12 cellular contexts compared by ENCODE assay signal in the genomic region with DNA sequence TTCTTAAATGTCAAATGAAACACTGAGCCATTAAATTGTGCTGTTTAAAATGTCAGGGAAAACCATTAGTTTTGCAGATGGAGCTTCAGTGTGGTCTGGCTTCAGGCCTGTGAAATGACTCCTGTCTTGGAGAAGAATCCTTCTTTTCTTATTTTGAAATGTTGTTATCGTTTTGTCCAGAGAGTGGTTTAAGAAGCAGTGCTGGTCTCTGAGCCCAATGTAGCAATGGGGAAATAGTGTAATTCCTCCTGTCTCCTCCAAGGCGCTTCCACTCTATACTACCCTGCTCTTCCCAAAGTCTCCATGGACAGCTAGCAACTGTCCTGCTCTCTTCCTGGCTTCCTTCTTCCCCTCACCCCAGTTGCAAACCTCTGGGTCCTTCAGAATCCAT.
A peak's percentile ranks its signal among the peaks of the same experiment; 100 is the strongest.
DNase-seq lines count a peak whose midpoint lies in the region; TF ChIP-seq lines count a peak whose summit lies in the region.
"Had no signal": no experiment of that assay in that cellular context is flagged by ENCODE, and none has a peak within 500 bp of the region (broad histone marks: within the 10 kb centered on the region; RNA-seq: fewer than 3 reads in every experiment).

No MANE protein-coding gene starts in this region.

- H4K20me1 ChIP-seq in GM23248 (ENCODE audit: insufficient read depth) = no peaks in the 10 kb centered on the region

- intact Hi-C loops in adrenal gland (cut with DNase I) = loop anchor here in 1 of 2 donors (10.0 kb wide), 1 partner anchor 184 kb away; no protein-coding TSS in a partner anchor
- intact Hi-C loops in left ventricle myocardium inferior (cut with micrococcal nuclease) = no loop called here

- no peak overlapping the region for H2AFZ ChIP-seq in GM23248

- H3K4me3 ChIP-seq in GM23248 (no peak overlapping the region), adrenal gland (no peak overlapping the region), left ventricle myocardium inferior (no peak overlapping the region), subcutaneous abdominal adipose tissue (ENCODE audit: low read depth in 1 of 5, low read length in 5 of 5) (no peak overlapping the region)

- no peak overlapping the region for H3K9ac ChIP-seq in GM23248
- no peak overlapping the region for H3K9ac ChIP-seq in subcutaneous abdominal adipose tissue (ENCODE audit: low read length in 5 of 5)

- 50 to 53% methylated on average over 2 of the region's 2 CpGs for WGBS in GM23248 (ENCODE audit: low coverage in 1 of 2, low lambda C conversion rate in 2 of 2, missing lambda C conversion rate in 2 of 2), 2 experiments
- WGBS in adrenal gland, 4 donors = 56 to 75% (median 66%) methylated on average over 2 of the region's 2 CpGs

- H3K36me3 ChIP-seq in GM23248 (ENCODE audit: low read depth) = no peaks in the 10 kb centered on the region
- H3K36me3 ChIP-seq in adrenal gland (replicated peaks in 1 of 2) = no peaks in the 10 kb centered on the region
- no peaks in the 10 kb centered on the region for H3K36me3 ChIP-seq in left ventricle myocardium inferior
- no peaks in the 10 kb centered on the region for H3K36me3 ChIP-seq in subcutaneous abdominal adipose tissue (ENCODE audit: control insufficient read depth in 5 of 5, insufficient read depth in 5 of 5, low read length in 5 of 5)

- peak overlapping the region; percentile 96; the same call in 1 of the 2 replicates for H3K27ac ChIP-seq in GM23248
- H3K27ac ChIP-seq in adrenal gland = peak overlapping the region in 4 of 5 donors; percentile 0 to 95 (median 80)
- peak overlapping the region; percentile 87 for H3K27ac ChIP-seq in left ventricle myocardium inferior (replicated peaks)
- peak overlapping the region; percentile 89 for H3K27ac ChIP-seq in subcutaneous abdominal adipose tissue (ENCODE audit: low read depth, low read length)

- H3F3A ChIP-seq in GM23248 (ENCODE audit: insufficient read depth) = peaks cover 35% of the 10 kb centered on the region

- H3K4me2 ChIP-seq in GM23248 (ENCODE audit: unreplicated experiment) = peak overlapping the region; percentile 74

- H3K27me3 ChIP-seq in GM23248 (replicated peaks; ENCODE audit: insufficient read depth) (no peaks in the 10 kb centered on the region), adrenal gland (no peaks in the 10 kb centered on the region), left ventricle myocardium inferior (ENCODE audit: low read depth) (no peaks in the 10 kb centered on the region), subcutaneous abdominal adipose tissue (ENCODE audit: control insufficient read depth in 5 of 5, insufficient read depth in 4 of 5, low read length in 5 of 5) (no peaks in the 10 kb centered on the region)

- no peaks in the 10 kb centered on the region for H3K79me2 ChIP-seq in GM23248 (ENCODE audit: insufficient read depth)

- no peak for TF ChIP-seq POLR2A in adrenal gland (IDR thresholded peaks at IDR 0.05)

- H3K9me3 ChIP-seq in GM23248 (ENCODE audit: low read depth) = no peaks in the 10 kb centered on the region
- no peaks in the 10 kb centered on the region for H3K9me3 ChIP-seq in adrenal gland (replicated peaks in 1 of 3)
- H3K9me3 ChIP-seq in left ventricle myocardium inferior (replicated peaks) = no peaks in the 10 kb centered on the region
- no peaks in the 10 kb centered on the region for H3K9me3 ChIP-seq in subcutaneous abdominal adipose tissue (ENCODE audit: control insufficient read depth in 5 of 5, low read length in 5 of 5)
- H3K9me3 ChIP-seq: Caco-2 had no signal

- no peaks in the 10 kb centered on the region for H3K9me2 ChIP-seq in GM23248 (ENCODE audit: insufficient read depth)

- in situ Hi-C loops in GM23248 (cut with MboI) = no loop called here

- no peak for TF ChIP-seq CTCF in adrenal gland (IDR thresholded peaks at IDR 0.05)
- TF ChIP-seq CTCF in left ventricle myocardium inferior (IDR thresholded peaks at IDR 0.05; ENCODE audit: borderline replicate concordance) = peak; percentile 18

- H3K4me1 ChIP-seq in GM23248 (ENCODE audit: insufficient read depth) (peaks cover 48% of the 10 kb centered on the region), adrenal gland (replicated peaks in 1 of 2) (peaks cover 34 to 43% of the 10 kb centered on the region in 2 donors), left ventricle myocardium inferior (peaks cover 45% of the 10 kb centered on the region), subcutaneous abdominal adipose tissue (ENCODE audit: control insufficient read depth in 5 of 5, insufficient read depth in 5 of 5, low read length in 5 of 5) (peaks cover 8 to 29% (median 25%) of the 10 kb centered on the region in 5 donors)

- DNase-seq in GM23248 (peak; percentile 33), adrenal gland (no peak), left ventricle myocardium inferior (no peak), islet precursor cell (no peak), kidney tubule cell (ENCODE audit: low spot score) (no peak)
- no peak for DNase-seq in stimulated activated CD4-positive, alpha-beta T cell treated with anti-CD3 and anti-CD28 coated beads, Interleukin-4, amount 100 ng/mL, for 4 hours
- DNase-seq in stimulated activated CD4-positive, alpha-beta T cell treated with anti-CD3 and anti-CD28 coated beads, Interleukin-15, amount 100 ng/mL, for 24 hours = no peak
- DNase-seq: activated CD8-positive, alpha-beta T cell treated with anti-CD3 and anti-CD28 coated beads for 36 hours; Caco-2; NCI-H2107; stimulated activated naive CD8-positive, alpha-beta T cell treated with anti-CD3 and anti-CD28 coated beads, Interleukin-15, amount 100 ng/mL, for 72 hours had no signal
